ENCODE assay signal across 9 cellular contexts in the genomic region with DNA sequence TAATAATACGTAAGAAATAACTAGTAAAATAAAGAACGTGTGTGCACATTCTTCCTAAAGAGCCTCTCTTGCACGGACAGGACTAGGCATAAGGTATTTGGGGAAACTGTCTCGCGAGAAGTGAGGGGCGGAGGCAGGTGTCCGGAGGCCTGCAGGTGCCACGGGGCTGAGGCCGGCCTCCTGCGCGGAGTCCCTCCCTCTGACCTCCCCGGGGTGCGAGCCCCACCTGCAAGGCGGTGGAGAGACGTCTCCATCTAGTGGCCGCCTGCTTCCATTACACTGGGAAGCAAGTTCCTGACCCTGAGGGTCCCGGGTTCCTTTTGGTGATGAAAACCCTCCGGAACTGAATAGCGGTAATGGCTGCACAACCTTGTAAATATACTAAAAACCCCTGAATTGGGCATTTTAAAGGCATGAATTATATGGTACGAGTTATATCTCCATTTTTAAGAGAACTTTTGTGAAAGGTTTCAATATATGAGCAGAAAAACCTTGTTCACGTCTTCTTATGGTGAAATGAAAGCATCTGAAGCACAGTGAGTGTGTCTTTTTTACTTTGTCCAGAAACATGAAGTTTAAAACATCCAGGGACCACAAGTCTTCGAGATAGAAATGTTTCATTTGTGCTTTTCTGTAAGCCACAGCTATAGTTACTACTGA. TPM values are rescaled to one million over a fixed set of nuclear protein-coding genes. Genes with fewer than 3 reads are reported as not detected.
DNase-seq lines count a peak whose midpoint lies in the region; ATAC-seq and TF ChIP-seq lines count a peak whose summit lies in the region.
"Had no signal": no experiment of that assay in that cellular context is flagged by ENCODE, and none has a peak within 500 bp of the region (broad histone marks: within the 10 kb centered on the region; RNA-seq: fewer than 3 reads in every experiment).

No MANE protein-coding gene starts in this region.

- no peak overlapping the region for H3K4me3 ChIP-seq in right atrium auricular region
- H3K4me3 ChIP-seq in sigmoid colon, result no peak overlapping the region

- peaks cover 20% of the 10 kb centered on the region for H3K4me1 Mint-ChIP-seq in activated naive CD8-positive, alpha-beta T cell treated with anti-CD3 and anti-CD28 coated beads, Interleukin-2, amount 50 U/mL, for 24 hours

- peak; percentile 79 for ATAC-seq in GM21786 (IDR thresholded peaks at IDR 0.05; ENCODE audit: unreplicated experiment)
- ATAC-seq in activated naive CD8-positive, alpha-beta T cell treated with anti-CD3 and anti-CD28 coated beads, Interleukin-2, amount 50 U/mL, for 24 hours, result peak; percentile 78

- DNase-seq in DMS79 (lab: John Stamatoyannopoulos, UW), result peak; percentile 48
- DNase-seq in M059J (ENCODE audit: low read depth), result peak; percentile 34
- DNase-seq in SKM-1 treated with dmso at 0.1 percent for 144 hours (lab: John Stamatoyannopoulos, UW; ENCODE audit: unreplicated experiment), result peak; percentile 44
- peak; percentile 81 for DNase-seq in activated naive CD8-positive, alpha-beta T cell treated with anti-CD3 and anti-CD28 coated beads, Interleukin-2, amount 50 U/mL, for 24 hours
- no peak for DNase-seq in right atrium auricular region (ENCODE audit: low spot score)
- DNase-seq in sigmoid colon, result peak; percentile 79
- DNase-seq in amniotic stem cell (lab: John Stamatoyannopoulos, UW), result no peak

- 9 to 12% methylated on average over 22 of the region's 22 CpGs for WGBS in sigmoid colon, 2 donors

- H3K27ac Mint-ChIP-seq in activated naive CD8-positive, alpha-beta T cell treated with anti-CD3 and anti-CD28 coated beads, Interleukin-2, amount 50 U/mL, for 24 hours, result no peak overlapping the region

- no peaks in the 10 kb centered on the region for H3K36me3 Mint-ChIP-seq in activated naive CD8-positive, alpha-beta T cell treated with anti-CD3 and anti-CD28 coated beads, Interleukin-2, amount 50 U/mL, for 24 hours (ENCODE audit: low read depth)

- peak; percentile 96 to 98 for TF ChIP-seq CTCF in right atrium auricular region (IDR thresholded peaks at IDR 0.05)
- TF ChIP-seq CTCF in sigmoid colon (IDR thresholded peaks at IDR 0.05), result peak; percentile 77 to 98 (median 92)

- H3K9me3 ChIP-seq in right atrium auricular region (no peaks in the 10 kb centered on the region), sigmoid colon (no peaks in the 10 kb centered on the region)

- H3K27me3 Mint-ChIP-seq in activated naive CD8-positive, alpha-beta T cell treated with anti-CD3 and anti-CD28 coated beads, Interleukin-2, amount 50 U/mL, for 24 hours, result peaks cover 8% of the 10 kb centered on the region

- no peaks in the 10 kb centered on the region for H3K9me3 Mint-ChIP-seq in activated naive CD8-positive, alpha-beta T cell treated with anti-CD3 and anti-CD28 coated beads, Interleukin-2, amount 50 U/mL, for 24 hours

- H3K27me3 ChIP-seq in right atrium auricular region (no peaks in the 10 kb centered on the region), sigmoid colon (peaks cover 0 to 5% (median 4%) of the 10 kb centered on the region in 3 donors)

- no peak for TF ChIP-seq EP300 in sigmoid colon (IDR thresholded peaks at IDR 0.05)

- no peak overlapping the region for H3K27ac ChIP-seq in right atrium auricular region
- no peak overlapping the region for H3K27ac ChIP-seq in sigmoid colon
- H3K27ac ChIP-seq: epithelial cell of prostate had no signal

- no peaks in the 10 kb centered on the region for H3K36me3 ChIP-seq in right atrium auricular region
- no peaks in the 10 kb centered on the region for H3K36me3 ChIP-seq in sigmoid colon

- no peak for TF ChIP-seq POLR2A in sigmoid colon (IDR thresholded peaks at IDR 0.05)

- intact Hi-C loops in sigmoid colon (cut with DNase I), result loop anchor here (1.0 kb wide), 1 partner anchor 265 kb away; no protein-coding TSS in a partner anchor

- H3K4me1 ChIP-seq in right atrium auricular region (peaks cover 0 to 6% of the 10 kb centered on the region in 2 donors), sigmoid colon (peaks cover 0 to 6% (median 0%) of the 10 kb centered on the region in 4 donors)

- H3K4me3 Mint-ChIP-seq in activated naive CD8-positive, alpha-beta T cell treated with anti-CD3 and anti-CD28 coated beads, Interleukin-2, amount 50 U/mL, for 24 hours, result no peak overlapping the region

RNA-seq across cellular contexts. Expression of a gene that starts 35.5 kb away (rescaled TPM):
- total RNA-seq in M059J (2014; rRNA removed; shearing (Covaris generic)), result 11.2 and 21.3 TPM in 2 replicates
- total RNA-seq in right atrium auricular region, result 1 to 10 TPM; 6.3 to 9.2 TPM
- total RNA-seq in sigmoid colon, result 10 to 100 TPM; 11.1 to 14.7 (median 12.6) TPM
- polyA plus RNA-seq in sigmoid colon, result 10 to 100 TPM; 15.6 to 25.9 (median 22.3) TPM

Comparison
In these comparisons a context has a peak if more than half of its experiments do, and no peak if none do; other contexts are left out.
1. DNase-seq: peak in DMS79 (single experiment), M059J (single experiment), SKM-1 treated with dmso at 0.1 percent for 144 hours (single experiment), activated naive CD8-positive, alpha-beta T cell treated with anti-CD3 and anti-CD28 coated beads, Interleukin-2, amount 50 U/mL, for 24 hours (single experiment) and sigmoid colon (single experiment); none in right atrium auricular region (single experiment) and amniotic stem cell (single experiment).